ENCODE assay signal across 23 cellular contexts in the genomic region with DNA sequence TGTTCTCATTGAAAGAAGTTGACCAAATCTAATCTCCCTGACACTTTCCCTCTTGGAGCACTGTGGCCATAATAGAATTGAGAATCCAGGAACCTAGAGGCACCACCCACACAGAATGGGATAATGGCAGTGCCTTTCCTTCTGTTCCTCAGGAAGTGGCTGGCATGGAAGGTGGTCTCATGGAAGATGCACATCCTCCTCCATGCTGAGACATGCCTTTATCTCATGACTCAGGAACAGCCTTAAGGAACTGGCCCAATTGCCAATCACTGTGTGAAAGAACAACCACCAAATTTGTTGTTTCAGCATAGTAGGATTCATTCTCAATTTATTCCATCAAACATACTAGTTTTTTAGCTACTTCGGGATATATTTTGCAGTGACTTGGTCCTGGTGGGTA.
"Had no signal": no experiment of that assay in that cellular context is flagged by ENCODE, and none has a peak within 500 bp of the region (broad histone marks: within the 10 kb centered on the region; RNA-seq: fewer than 3 reads in every experiment).

No MANE protein-coding gene starts in this region.

- DNase-seq: hippocampal formation; kidney; left colon; left lung; midbrain; mucosa of descending colon; naive thymus-derived CD4-positive, alpha-beta T cell; ovary; right lobe of liver; stimulated activated CD4-positive, alpha-beta T cell treated with anti-CD3 and anti-CD28 coated beads, Interleukin-1b, Interleukin-23, amount 100 ng/mL, for 48 hours; stimulated activated CD4-positive, alpha-beta T cell treated with anti-CD3 and anti-CD28 coated beads, Interleukin-2, amount 100 ng/mL, for 48 hours; stimulated activated CD4-positive, alpha-beta T cell treated with anti-CD3 and anti-CD28 coated beads, Interleukin-4, amount 100 ng/mL, for 4 hours; stimulated activated CD8-positive, alpha-beta memory T cell treated with anti-CD3 and anti-CD28 coated beads, Interleukin-4, amount 100 ng/mL, for 48 hours; stimulated activated naive CD4-positive, alpha-beta T cell treated with Interleukin-2 at 50 U/mL for 16 hours; stimulated activated naive CD8-positive, alpha-beta T cell treated with anti-CD3 and anti-CD28 coated beads, Interleukin-15, amount 100 ng/mL, for 72 hours; substantia nigra had no signal

- H3K27me3 ChIP-seq: left lung, ovary, right atrium auricular region, right lobe of liver, tibial nerve, vagina had no signal

- H3K4me1 ChIP-seq: right lobe of liver had no signal

- H3K27ac ChIP-seq: left lung, ovary, right atrium auricular region, right lobe of liver, tibial nerve, vagina had no signal

- H3K4me3 ChIP-seq: left lung, lung, mucosa of descending colon, ovary, right atrium auricular region, right lobe of liver, smooth muscle cell, tibial nerve, vagina had no signal

- H3K36me3 ChIP-seq: ovary, right atrium auricular region, right lobe of liver, vagina had no signal

- ATAC-seq: left colon; left lung; mucosa of descending colon; naive thymus-derived CD4-positive, alpha-beta T cell; natural killer cell treated with Interleukin-12 subunit alpha and Interleukin-12 subunit beta and Interleukin-15 and Interleukin-18, amount 100 ng/mL, for 72 hours; right lobe of liver; stimulated activated memory B cell treated with anti-CD40 and anti-IgM and Interleukin-4, amounts not matched to agents 10 μg/mL and 1 μg/mL and 100 μg/mL, for 72 hours; stimulated activated naive CD8-positive, alpha-beta T cell treated with anti-CD3 and anti-CD28 coated beads, Interleukin-15, amount 100 ng/mL, for 72 hours had no signal

- H3K9me3 ChIP-seq: left lung, mucosa of descending colon, ovary, right atrium auricular region, right lobe of liver, vagina had no signal
